In the genomic region with DNA sequence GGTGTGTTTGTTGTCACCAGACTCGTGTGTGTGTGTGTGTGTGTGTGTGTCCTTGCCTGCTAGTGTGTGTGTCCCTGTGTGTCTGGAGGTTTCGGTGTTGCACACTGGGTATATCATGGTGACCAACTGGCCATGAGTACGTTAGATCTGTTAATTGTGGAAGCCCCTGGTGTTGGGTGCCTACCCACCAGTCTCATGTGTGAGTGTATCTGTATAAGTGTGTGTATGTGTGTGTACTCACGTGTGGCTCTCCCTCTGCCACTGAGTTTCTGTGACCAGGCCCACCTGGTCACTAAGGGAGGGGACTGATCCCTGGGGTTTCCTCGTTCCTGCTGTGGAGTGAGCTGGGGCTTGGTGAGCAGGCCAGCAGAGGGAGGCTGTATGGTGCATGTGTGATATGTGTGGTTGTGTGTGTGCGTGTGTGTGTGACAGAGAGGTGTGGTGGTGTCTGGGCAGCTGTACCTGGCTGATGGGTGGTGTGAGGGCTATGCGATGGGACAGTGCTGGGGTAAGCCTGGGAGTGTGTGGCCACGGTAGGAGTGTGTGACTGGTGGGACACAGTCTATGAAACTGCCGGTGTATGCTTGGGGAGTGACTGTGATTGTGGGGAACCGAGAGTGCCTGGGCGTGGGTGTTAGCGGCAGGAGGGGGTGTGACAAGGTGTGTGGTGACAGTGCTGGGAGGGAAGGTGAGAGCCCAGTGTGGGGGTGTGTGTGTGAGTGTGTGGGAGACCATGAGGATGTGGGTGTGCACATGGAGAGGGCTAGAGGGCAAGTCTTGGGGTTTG, we compare ENCODE assay signal across 8 cellular contexts.
DNase-seq lines count a peak whose midpoint lies in the region; ATAC-seq and TF ChIP-seq lines count a peak whose summit lies in the region.

No MANE protein-coding gene starts in this region.

- H3K27ac ChIP-seq in C4-2B (peak overlapping the region; percentile 94), rectal smooth muscle tissue (ENCODE audit: low read depth, low read length) (no peak overlapping the region)

- H3K36me3 ChIP-seq in HAP-1 (replicated peaks) (peaks cover 3% of the 10 kb centered on the region; the same call in 1 of the 2 replicates), rectal smooth muscle tissue (ENCODE audit: control insufficient read depth, insufficient read depth, low read length) (no peaks in the 10 kb centered on the region)

- H3K4me3 ChIP-seq in HAP-1: peak overlapping the region; percentile 90
- H3K4me3 ChIP-seq in rectal smooth muscle tissue (ENCODE audit: low read length): peak overlapping the region; percentile 50

- peaks cover 29 to 36% of the 10 kb centered on the region in 2 donors for H3K4me1 Mint-ChIP-seq in effector memory CD8-positive, alpha-beta T cell (ENCODE audit: low read depth in 2 of 2)

- H3K9me3 Mint-ChIP-seq in effector memory CD8-positive, alpha-beta T cell: no peaks in the 10 kb centered on the region

- CTCF ChIA-PET in GM10248 (lab: Yijun Ruan, JAX): interaction anchor here (0.7 to 2.6 kb wide), 3 partner anchors 18 to 33 kb away, joined by 3 to 12 read pairs (median 8); no protein-coding TSS in a partner anchor

- POLR2A ChIA-PET in GM10248 (lab: Yijun Ruan, JAX): no interaction called here

- in situ Hi-C loops in HAP-1 (cut with MboI; ENCODE audit: low sequenced_read_pairs): no loop called here

- no peak for TF ChIP-seq CTCF in C4-2B (conservative IDR thresholded peaks at IDR 0.05)
- no peak for TF ChIP-seq CTCF in GM10248 (IDR thresholded peaks at IDR 0.05; ENCODE audit: control extremely low read depth, extremely low read depth, low read depth, missing control alignments)

- H3K4me3 Mint-ChIP-seq in effector memory CD8-positive, alpha-beta T cell: peak overlapping the region; percentile 80 to 87

- H3K27me3 Mint-ChIP-seq in effector memory CD8-positive, alpha-beta T cell: peaks cover 0 to under 1% of the 10 kb centered on the region in 2 donors

- peak; percentile 79 for ATAC-seq in effector memory CD8-positive, alpha-beta T cell (replicated peaks)
- no peak for ATAC-seq in HG02840 (IDR thresholded peaks at IDR 0.05; ENCODE audit: low FRiP score, unreplicated experiment)

- DNase-seq in HAP-1 (ENCODE audit: low spot score in 2 of 2): peak in 1 of 2 experiments; percentile 14
- DNase-seq in activated CD4-positive, alpha-beta T cell treated with anti-CD3 and anti-CD28 coated beads for 4 hours: peak; percentile 72 to 73
- DNase-seq in effector memory CD8-positive, alpha-beta T cell: peak; percentile 74 to 78 (median 78)
- DNase-seq in DMS153 treated with DMSO at 0.1 percent for 48 hours (lab: John Stamatoyannopoulos, UW; ENCODE audit: unreplicated experiment): no peak
- DNase-seq in GM10248 (ENCODE audit: extremely low spot score): no peak

- H3K27ac Mint-ChIP-seq in effector memory CD8-positive, alpha-beta T cell: peak overlapping the region; percentile 33 to 86

- H3K36me3 Mint-ChIP-seq in effector memory CD8-positive, alpha-beta T cell (ENCODE audit: insufficient read depth): peaks cover 9% of the 10 kb centered on the region

- no peaks in the 10 kb centered on the region for H3K27me3 ChIP-seq in HAP-1 (ENCODE audit: low read depth)
- H3K27me3 ChIP-seq in rectal smooth muscle tissue (ENCODE audit: control insufficient read depth, insufficient read depth, low read length): peaks cover under 1% of the 10 kb centered on the region

- H3K9me3 ChIP-seq in HAP-1: no peaks in the 10 kb centered on the region

- H3K4me1 ChIP-seq in HAP-1 (peaks cover 12% of the 10 kb centered on the region; the same call in 1 of the 2 replicates), rectal smooth muscle tissue (ENCODE audit: control insufficient read depth, insufficient read depth, low read length) (no peaks in the 10 kb centered on the region)

- peak overlapping the region; percentile 43 for H3K9ac ChIP-seq in rectal smooth muscle tissue (ENCODE audit: low read length)

Comparison
In these comparisons a context has a peak if more than half of its experiments do, and no peak if none do; other contexts are left out.
1. DNase-seq: peak in activated CD4-positive, alpha-beta T cell treated with anti-CD3 and anti-CD28 coated beads for 4 hours (2 of 2) and effector memory CD8-positive, alpha-beta T cell (3 of 3); none in DMS153 treated with DMSO at 0.1 percent for 48 hours (single experiment) and GM10248 (single experiment).